In the genomic region with DNA sequence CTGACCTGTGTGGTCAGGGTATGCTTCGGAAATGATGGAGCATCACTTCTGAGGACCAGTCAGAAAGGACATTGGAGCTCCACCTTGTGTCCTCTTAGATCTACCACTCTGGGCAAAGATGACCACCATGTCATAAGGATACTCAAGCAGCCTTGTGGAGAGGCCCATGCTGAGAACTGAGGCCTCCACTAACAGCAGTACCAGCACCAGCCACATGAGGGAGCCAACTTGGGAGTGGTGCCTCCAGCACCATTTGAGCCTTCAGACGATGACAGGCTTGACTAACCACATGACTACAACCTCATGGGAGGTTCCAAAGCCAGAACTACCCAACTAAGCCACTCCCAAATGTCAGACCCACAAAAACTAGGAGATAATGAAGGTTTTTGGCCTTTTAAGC, we compare ENCODE assay signal across 8 cellular contexts.
DNase-seq lines count a peak whose midpoint lies in the region; ATAC-seq, FAIRE-seq and TF ChIP-seq lines count a peak whose summit lies in the region.

No MANE protein-coding gene starts in this region.

- POLR2A ChIA-PET in CD8-positive, alpha-beta memory T cell (lab: Charles Lee): no interaction called here

- no peak overlapping the region for H3K4me3 Mint-ChIP-seq in CD8-positive, alpha-beta memory T cell

- dilution Hi-C loops in keratinocyte (cut with MboI; ENCODE audit: extremely low pct_ligation_motif_present, low sequenced_read_pairs): no loop called here

- DNase-seq in AG10803 (ENCODE audit: low read depth): peak; percentile 18
- peak; percentile 74 for DNase-seq in GM13976 (ENCODE audit: low spot score)
- DNase-seq in NCI-H2029 (lab: John Stamatoyannopoulos, UW): peak; percentile 48
- peak; percentile 28 for DNase-seq in activated CD8-positive, alpha-beta memory T cell treated with anti-CD3 and anti-CD28 coated beads, Interleukin-2, amount 50 U/mL, for 4 hours
- no peak for DNase-seq in keratinocyte (ENCODE audit: low read depth, low spot score)
- DNase-seq in caudate nucleus (lab: John Stamatoyannopoulos, UW): no peak
- no peak for DNase-seq in CD8-positive, alpha-beta memory T cell

- H4K20me1 ChIP-seq in keratinocyte (ENCODE audit: control insufficient read depth, extremely low read depth, insufficient read depth, low read length): no peaks in the 10 kb centered on the region

- H3K9ac ChIP-seq in keratinocyte (ENCODE audit: control insufficient read depth, extremely low read depth, insufficient read depth, low read length): no peak overlapping the region

- no peaks in the 10 kb centered on the region for H3K9me1 ChIP-seq in keratinocyte (ENCODE audit: control insufficient read depth, extremely low read depth, insufficient read depth, low read length)

- H3K4me1 Mint-ChIP-seq in CD8-positive, alpha-beta memory T cell: no peaks in the 10 kb centered on the region

- ATAC-seq in GM21723 (IDR thresholded peaks at IDR 0.05; ENCODE audit: unreplicated experiment): no peak

- H3K79me2 ChIP-seq in keratinocyte (ENCODE audit: control insufficient read depth, insufficient read depth, low read length): no peaks in the 10 kb centered on the region

- no peak overlapping the region for H3K4me2 ChIP-seq in keratinocyte (ENCODE audit: control insufficient read depth, extremely low read depth, insufficient read depth, low read depth, low read length)

- no peak overlapping the region for H3K4me3 ChIP-seq in AG10803 (ENCODE audit: low read length)
- H3K4me3 ChIP-seq in keratinocyte (ENCODE audit: control insufficient read depth in 2 of 3, extremely low read depth in 1 of 3, insufficient read depth in 2 of 3, low read depth in 1 of 3, low read length in 3 of 3): no peak overlapping the region
- no peak overlapping the region for H3K4me3 ChIP-seq in CD8-positive, alpha-beta memory T cell (ENCODE audit: low read length)

- peaks cover 4 to 17% of the 10 kb centered on the region in 2 donors for H3K27me3 Mint-ChIP-seq in CD8-positive, alpha-beta memory T cell

- peak overlapping the region in 1 of 8 donors; percentile 38 for H3K27ac Mint-ChIP-seq in CD8-positive, alpha-beta memory T cell

- no peaks in the 10 kb centered on the region for H3K36me3 ChIP-seq in keratinocyte (ENCODE audit: control insufficient read depth in 2 of 2, extremely low read depth in 1 of 2, insufficient read depth in 2 of 2, low read length in 2 of 2)
- no peaks in the 10 kb centered on the region for H3K36me3 ChIP-seq in CD8-positive, alpha-beta memory T cell (ENCODE audit: insufficient read depth, low read length)

- FAIRE-seq in keratinocyte (lab: Jason Lieb, UNC): no peak

- peaks cover 0 to 6% (median 3%) of the 10 kb centered on the region in 5 donors for H3K9me3 Mint-ChIP-seq in CD8-positive, alpha-beta memory T cell

- H3K27ac ChIP-seq in keratinocyte (ENCODE audit: control insufficient read depth, insufficient read depth, low read length) (no peak overlapping the region), caudate nucleus (ENCODE audit: low read depth, low read length) (no peak overlapping the region)
- no peak overlapping the region for H3K27ac ChIP-seq in CD8-positive, alpha-beta memory T cell (ENCODE audit: low read depth, low read length)

- no peaks in the 10 kb centered on the region for H3K36me3 Mint-ChIP-seq in CD8-positive, alpha-beta memory T cell

- H3K9me3 ChIP-seq in keratinocyte (ENCODE audit: control insufficient read depth, low read depth, low read length): peaks cover 3% of the 10 kb centered on the region
- no peaks in the 10 kb centered on the region for H3K9me3 ChIP-seq in CD8-positive, alpha-beta memory T cell (ENCODE audit: low read length)

- TF ChIP-seq CTCF in AG10803 (conservative IDR thresholded peaks at IDR 0.05; ENCODE audit: low read length) (peak; percentile 51), GM13976 (IDR thresholded peaks at IDR 0.05; ENCODE audit: borderline replicate concordance, control extremely low read depth, extremely low read depth, insufficient read depth, missing control alignments) (peak; percentile 50), keratinocyte (optimal IDR thresholded peaks at IDR 0.05 in 1 of 3, IDR thresholded peaks at IDR 0.05 in 1 of 3, conservative IDR thresholded peaks at IDR 0.05 in 1 of 3; ENCODE audit: extremely low read depth in 1 of 3, insufficient read depth in 2 of 3, low read length in 3 of 3) (peak; percentile 57 to 69 (median 58))

- H3K27me3 ChIP-seq in keratinocyte (ENCODE audit: control insufficient read depth, extremely low read depth, insufficient read depth, low read length): no peaks in the 10 kb centered on the region
- H3K27me3 ChIP-seq in CD8-positive, alpha-beta memory T cell (ENCODE audit: insufficient read depth, low read length, poor library complexity, severe bottlenecking): no peaks in the 10 kb centered on the region

- H3K4me1 ChIP-seq in keratinocyte (ENCODE audit: control insufficient read depth, extremely low read depth, insufficient read depth, low read length): no peaks in the 10 kb centered on the region
- no peaks in the 10 kb centered on the region for H3K4me1 ChIP-seq in CD8-positive, alpha-beta memory T cell (ENCODE audit: insufficient read depth, low read length)

- H2AFZ ChIP-seq in keratinocyte (ENCODE audit: control insufficient read depth, low read length): no peak overlapping the region

- in situ Hi-C loops in GM13976 (cut with MboI; ENCODE audit: low sequenced_read_pairs, unreplicated experiment): no loop called here

- CTCF ChIA-PET in CD8-positive, alpha-beta memory T cell (lab: Charles Lee): interaction anchor here (1.9 kb wide), 1 partner anchor 13 kb away, joined by 7 read pairs; no protein-coding TSS in a partner anchor

Comparison
In these comparisons a context has a peak if more than half of its experiments do, and no peak if none do; other contexts are left out.
1. DNase-seq: peak in AG10803 (single experiment), GM13976 (single experiment), NCI-H2029 (single experiment) and activated CD8-positive, alpha-beta memory T cell treated with anti-CD3 and anti-CD28 coated beads, Interleukin-2, amount 50 U/mL, for 4 hours (single experiment); none in keratinocyte (single experiment), caudate nucleus (0 of 61) and CD8-positive, alpha-beta memory T cell (0 of 5).
2. Peak in every context shown above with its lines, with median percentiles within 50 percentile points of each other: CTCF ChIP-seq.